In genomic region chr17:18248300-18248731, GRCh38 we compare ENCODE assay signal across 8 cellular contexts. TPM values are rescaled to one million over a fixed set of nuclear protein-coding genes. Genes with fewer than 3 reads are reported as not detected.
A peak's percentile ranks its signal among the peaks of the same experiment; 100 is the strongest.
DNase-seq lines count a peak whose midpoint lies in the region; ATAC-seq, FAIRE-seq and TF ChIP-seq lines count a peak whose summit lies in the region.

No MANE protein-coding gene starts in this region.

- ATAC-seq in HG03045 (IDR thresholded peaks at IDR 0.05; ENCODE audit: unreplicated experiment), result no peak

- H4K91ac ChIP-seq in H1 (replicated peaks; ENCODE audit: insufficient read length, low read length), result no peak overlapping the region

- H3K4ac ChIP-seq in H1 (replicated peaks; ENCODE audit: insufficient read length, low read depth, low read length), result no peak overlapping the region

- no peak overlapping the region for H2BK15ac ChIP-seq in H1 (ENCODE audit: low read length)

- H3K14ac ChIP-seq in H1 (ENCODE audit: insufficient read length), result no peak overlapping the region

- H2AK5ac ChIP-seq in H1 (ENCODE audit: low read depth, low read length), result no peak overlapping the region

- H4K5ac ChIP-seq in H1 (ENCODE audit: insufficient read length, low read depth, low read length), result no peak overlapping the region

- no peak for TF ChIP-seq EP300 in H1 (IDR thresholded peaks at IDR 0.05; ENCODE audit: borderline replicate concordance in 1 of 2, low read depth in 2 of 2, low read length in 2 of 2)

- peak; percentile 13 for FAIRE-seq in H1 (lab: Jason Lieb, UNC)

- in situ Hi-C loops in HAP-1 (cut with MboI; ENCODE audit: low sequenced_read_pairs), result no loop called here

- H3K79me1 ChIP-seq in H1 (ENCODE audit: low read depth, low read length), result no peaks in the 10 kb centered on the region; the same call in 1 of the 2 replicates

- no peak overlapping the region for H2BK120ac ChIP-seq in H1 (replicated peaks; ENCODE audit: low read depth, low read length)

- H2BK5ac ChIP-seq in H1 (ENCODE audit: low read depth, low read length), result no peak overlapping the region

- H3K4me1 ChIP-seq in HAP-1 (no peaks in the 10 kb centered on the region), H1 (replicated peaks in 1 of 4; ENCODE audit: control insufficient read depth in 3 of 4, insufficient read depth in 4 of 4, low read length in 3 of 4) (peaks cover 0 to 16% (median 9%) of the 10 kb centered on the region in 4 experiments; a peak in 6 of 7 replicates)

- no peak overlapping the region for H2BK12ac ChIP-seq in H1 (ENCODE audit: low read depth, low read length)

- no peak overlapping the region for H3K4me3 ChIP-seq in BJ (ENCODE audit: low read depth, low read length)
- H3K4me3 ChIP-seq in HAP-1, result no peak overlapping the region
- no peak overlapping the region for H3K4me3 ChIP-seq in H1 (ENCODE audit: extremely low read depth in 1 of 4, insufficient read depth in 2 of 4, low read depth in 3 of 4, low read length in 4 of 4)

- H3K79me2 ChIP-seq in H1 (ENCODE audit: control insufficient read depth in 1 of 2, insufficient read depth in 2 of 2, low read length in 2 of 2), result no peaks in the 10 kb centered on the region

- CTCF ChIA-PET in BJ (lab: Yijun Ruan, JAX), result interaction anchor here (0.9 to 2.9 kb wide), 7 partner anchors 8 to 53 kb away, joined by 4 to 20 read pairs (median 5); no protein-coding TSS in a partner anchor
- CTCF ChIA-PET in H1 (lab: Charles Lee; ENCODE audit: partially characterized antibody), result interaction anchor here (0.6 to 4.0 kb wide), 25 partner anchors 9 to 99 kb away, joined by 3 to 30 read pairs (median 4); partner anchors contain the start of genes FLII and MIEF2

- no peak overlapping the region for H3K23ac ChIP-seq in H1 (ENCODE audit: insufficient read length)

- H3K4me2 ChIP-seq in H1 (ENCODE audit: insufficient read depth in 1 of 2, low read depth in 2 of 2, low read length in 2 of 2), result no peak overlapping the region

- no peak overlapping the region for H3K27ac ChIP-seq in H1 (ENCODE audit: low read depth, low read length)

- TF ChIP-seq CTCF in BJ (IDR thresholded peaks at IDR 0.05; ENCODE audit: insufficient read depth, low read depth, low read length) (peak; percentile 79), H1 (IDR thresholded peaks at IDR 0.05; ENCODE audit: control extremely low read depth in 1 of 3, insufficient read depth in 1 of 3, low read depth in 1 of 3, low read length in 3 of 3) (peak; percentile 73 to 84 (median 73))

- no peak overlapping the region for H3K18ac ChIP-seq in H1 (ENCODE audit: extremely low read depth, low read length)

- H4K8ac ChIP-seq in H1 (ENCODE audit: extremely low read depth, insufficient read depth, low read length), result no peak overlapping the region

- H4K20me1 ChIP-seq in H1 (replicated peaks in 1 of 2; ENCODE audit: control insufficient read depth in 1 of 2, insufficient read depth in 2 of 2, low read length in 2 of 2), result peaks cover 9 to 16% of the 10 kb centered on the region in 2 experiments

- H3K9me3 ChIP-seq in HAP-1 (no peaks in the 10 kb centered on the region), H1 (ENCODE audit: insufficient read depth in 2 of 2, low read depth in 1 of 2, low read length in 1 of 2) (no peaks in the 10 kb centered on the region)

- H3K56ac ChIP-seq in H1 (replicated peaks; ENCODE audit: insufficient read length, low read depth, low read length), result no peak overlapping the region

- H3K23me2 ChIP-seq in H1 (ENCODE audit: low read depth, low read length), result peaks cover 5% of the 10 kb centered on the region

- H2AFZ ChIP-seq in H1 (ENCODE audit: low read length), result no peak overlapping the region

- H3K36me3 ChIP-seq in BJ (ENCODE audit: control insufficient read depth, insufficient read depth, low read length) (peaks cover 74% of the 10 kb centered on the region), HAP-1 (replicated peaks) (peaks cover 82% of the 10 kb centered on the region), H1 (ENCODE audit: control insufficient read depth in 2 of 4, insufficient read depth in 4 of 4, low read length in 3 of 4) (peaks cover 36 to 67% (median 55%) of the 10 kb centered on the region in 4 experiments)

- POLR2A ChIA-PET in BJ (lab: Charles Lee) (no interaction called here), H1 (lab: Charles Lee; ENCODE audit: partially characterized antibody) (interaction anchor here (0.8 to 13.9 kb wide), 9 partner anchors 9 to 73 kb away, joined by 3 to 171 read pairs (median 7); partner anchors contain the start of genes ALKBH5, FLII, MIEF2 and SMCR8)

- DNase-seq in BJ (ENCODE audit: low read depth) (no peak), HAP-1 (ENCODE audit: low spot score in 2 of 2) (peak; percentile 60 to 85), NCI-H774 (lab: John Stamatoyannopoulos, UW) (peak; percentile 10), H1 (ENCODE audit: low read depth in 1 of 2, low spot score in 2 of 2) (peak in 1 of 2 experiments; percentile 76), mucosa of gallbladder (ENCODE audit: low spot score) (peak; percentile 63)
- DNase-seq in activated CD8-positive, alpha-beta memory T cell treated with anti-CD3 and anti-CD28 coated beads for 24 hours, result peak; percentile 83
- DNase-seq in stimulated activated naive CD4-positive, alpha-beta T cell (lab: John Stamatoyannopoulos, UW), result peak; percentile 29 to 69 (median 56)

- 80% methylated on average over 9 of the region's 9 CpGs; no CpG with 5 or more reads in 1 of the 2 experiments for WGBS in H1 (ENCODE audit: extremely low coverage in 1 of 2, insufficient coverage in 1 of 2, insufficient read length in 1 of 2, insufficient replicate concordance in 2 of 2, low coverage in 1 of 2, low lambda C conversion rate in 2 of 2, missing lambda C conversion rate in 1 of 2), 2 experiments

- no peaks in the 10 kb centered on the region for H3K27me3 ChIP-seq in BJ (ENCODE audit: control insufficient read depth, insufficient read depth, low read length)
- H3K27me3 ChIP-seq in HAP-1 (ENCODE audit: low read depth), result no peaks in the 10 kb centered on the region
- H3K27me3 ChIP-seq in H1 (replicated peaks in 1 of 4; ENCODE audit: control insufficient read depth in 3 of 4, extremely low read depth in 1 of 4, insufficient read depth in 3 of 4, low read length in 3 of 4), result no peaks in the 10 kb centered on the region

- H2BK20ac ChIP-seq in H1 (ENCODE audit: low read length), result no peak overlapping the region

- no peak for TF ChIP-seq POLR2A in H1 (IDR thresholded peaks at IDR 0.05; ENCODE audit: control extremely low read depth in 1 of 2, low read depth in 2 of 2, low read length in 2 of 2)

- no peak overlapping the region for H3K9ac ChIP-seq in H1 (replicated peaks in 1 of 4; ENCODE audit: extremely low read depth in 1 of 4, low read depth in 3 of 4, low read length in 3 of 4)

- peak; percentile 85 to 90 for TF ChIP-seq RAD21 in H1 (IDR thresholded peaks at IDR 0.05 in 1 of 2, conservative IDR thresholded peaks at IDR 0.05 in 1 of 2; ENCODE audit: low read depth in 2 of 2, low read length in 2 of 2)

TF ChIP-seq in H1, 55 proteins besides CTCF, POLR2A, EP300 and RAD21:
- 0 out of 2 replicates have a peak, but pooled peaks have one; percentile 6 for TF ChIP-seq POLR2AphosphoS5 (IDR thresholded peaks at IDR 0.05; ENCODE audit: low read depth, low read length)
- TF ChIP-seq HDAC6 (IDR thresholded peaks at IDR 0.05; ENCODE audit: low read depth, low read length), result no peak

RNA-seq across cellular contexts. Expression of gene FLII, which starts 10.2 kb away (rescaled TPM):
- polyA plus RNA-seq in BJ (2011; rRNA removed) (263 and 425 TPM in 2 replicates), H1 (2011; rRNA removed) (549 and 674 TPM in 2 replicates)
- 320 and 552 TPM in 2 replicates for polyA minus RNA-seq in BJ (2011; rRNA and poly(A)+ RNA removed)
- 300 and 324 TPM in 2 replicates for total RNA-seq in H1 (2021; fragmentation: NEBNext Ultra II Directional; extraction: Animal tissue kit (Norgen Biotek cat#: 25700))
- polyA plus RNA-seq in H1 (2011; cell fraction: cytosol; rRNA removed), result 437 TPM
- 871 TPM for polyA plus RNA-seq in H1 (2011; cell fraction: nucleus; rRNA removed)
- polyA plus RNA-seq in H1 (2012, experiment 1 of 2), result 271 to 422 TPM (median 386 TPM) in 4 replicates
- 333 TPM for polyA plus RNA-seq in H1 (2012, experiment 2 of 2)
- polyA plus RNA-seq in H1 (2013, experiment 1 of 2), result 161 TPM
- 153 TPM for polyA plus RNA-seq in H1 (2013, experiment 2 of 2)
- 400 and 457 TPM in 2 replicates for polyA minus RNA-seq in H1 (2011; rRNA and poly(A)+ RNA removed)
- 246 TPM for polyA minus RNA-seq in H1 (2011; cell fraction: cytosol; rRNA and poly(A)+ RNA removed)
- polyA minus RNA-seq in H1 (2011; cell fraction: nucleus; rRNA and poly(A)+ RNA removed), result 198 TPM
- 290 TPM for total RNA-seq in mucosa of gallbladder

RNA-seq across cellular contexts. Expression of gene MIEF2, which starts 12.1 kb away (rescaled TPM):
- polyA plus RNA-seq in BJ (2011; rRNA removed) (6.8 and 12.0 TPM in 2 replicates), H1 (2011; rRNA removed) (24.9 and 39.6 TPM in 2 replicates)
- 9.3 and 10.8 TPM in 2 replicates for polyA minus RNA-seq in BJ (2011; rRNA and poly(A)+ RNA removed)
- total RNA-seq in H1 (2021; fragmentation: NEBNext Ultra II Directional; extraction: Animal tissue kit (Norgen Biotek cat#: 25700)), result 9.9 and 12.4 TPM in 2 replicates
- 25.9 TPM for polyA plus RNA-seq in H1 (2011; cell fraction: cytosol; rRNA removed)
- 28.3 TPM for polyA plus RNA-seq in H1 (2011; cell fraction: nucleus; rRNA removed)
- 6.3 to 11.5 TPM (median 11.1 TPM) in 4 replicates for polyA plus RNA-seq in H1 (2012, experiment 1 of 2)
- 9.9 TPM for polyA plus RNA-seq in H1 (2012, experiment 2 of 2)
- polyA plus RNA-seq in H1 (2013, experiment 1 of 2), result 4.7 TPM
- 4.4 TPM for polyA plus RNA-seq in H1 (2013, experiment 2 of 2)
- 10.8 and 14.9 TPM in 2 replicates for polyA minus RNA-seq in H1 (2011; rRNA and poly(A)+ RNA removed)
- 20.9 TPM for polyA minus RNA-seq in H1 (2011; cell fraction: cytosol; rRNA and poly(A)+ RNA removed)
- polyA minus RNA-seq in H1 (2011; cell fraction: nucleus; rRNA and poly(A)+ RNA removed), result 23.0 TPM
- total RNA-seq in mucosa of gallbladder, result 22.8 TPM

RNA-seq across cellular contexts. Expression of gene LLGL1, which starts 22.9 kb away (rescaled TPM):
- polyA plus RNA-seq in BJ (2011; rRNA removed) (19.8 and 38.9 TPM in 2 replicates), H1 (2011; rRNA removed) (107 and 137 TPM in 2 replicates)
- polyA minus RNA-seq in BJ (2011; rRNA and poly(A)+ RNA removed), result 27.3 and 38.1 TPM in 2 replicates
- total RNA-seq in H1 (2021; fragmentation: NEBNext Ultra II Directional; extraction: Animal tissue kit (Norgen Biotek cat#: 25700)), result 71.3 and 72.8 TPM in 2 replicates
- 95.0 TPM for polyA plus RNA-seq in H1 (2011; cell fraction: cytosol; rRNA removed)
- 119 TPM for polyA plus RNA-seq in H1 (2011; cell fraction: nucleus; rRNA removed)
- polyA plus RNA-seq in H1 (2012, experiment 1 of 2), result 45.9 to 70.7 TPM (median 65.3 TPM) in 4 replicates
- 66.3 TPM for polyA plus RNA-seq in H1 (2012, experiment 2 of 2)
- 30.5 TPM for polyA plus RNA-seq in H1 (2013, experiment 1 of 2)
- 29.6 TPM for polyA plus RNA-seq in H1 (2013, experiment 2 of 2)
- 61.7 and 89.9 TPM in 2 replicates for polyA minus RNA-seq in H1 (2011; rRNA and poly(A)+ RNA removed)
- 61.0 TPM for polyA minus RNA-seq in H1 (2011; cell fraction: cytosol; rRNA and poly(A)+ RNA removed)
- 46.1 TPM for polyA minus RNA-seq in H1 (2011; cell fraction: nucleus; rRNA and poly(A)+ RNA removed)
- total RNA-seq in mucosa of gallbladder, result 19.6 TPM
